Comparison of ENCODE assay signal across 1 cellular context in genomic region chr22:25593323-25593722, GRCh38. TPM values are rescaled to one million over a fixed set of nuclear protein-coding genes. Genes with fewer than 3 reads are reported as not detected.
DNase-seq lines count a peak whose midpoint lies in the region; ATAC-seq lines count a peak whose summit lies in the region.
"Not testable (repeated sequence)": the region's sequence is repeated elsewhere in the genome, so short reads cannot be mapped to it uniquely, and the experiment has no call there.

No MANE protein-coding gene starts in this region.

- peaks cover 12% of the 10 kb centered on the region for H3K4me1 Mint-ChIP-seq in activated T-cell treated with anti-CD3 and anti-CD28 coated beads, Interleukin-2, amount 50 U/mL, for 72 hours (ENCODE audit: low read depth)

- H3K4me3 Mint-ChIP-seq in activated T-cell treated with anti-CD3 and anti-CD28 coated beads, Interleukin-2, amount 50 U/mL, for 72 hours, result not testable (repeated sequence)

- peak overlapping the region; percentile 71 for H3K27ac Mint-ChIP-seq in activated T-cell treated with anti-CD3 and anti-CD28 coated beads, Interleukin-2, amount 50 U/mL, for 72 hours

- not testable (repeated sequence) for ATAC-seq in activated T-cell treated with anti-CD3 and anti-CD28 coated beads, Interleukin-2, amount 50 U/mL, for 72 hours (replicated peaks in 1 of 2)

- H3K9me3 Mint-ChIP-seq in activated T-cell treated with anti-CD3 and anti-CD28 coated beads, Interleukin-2, amount 50 U/mL, for 72 hours, result not testable (repeated sequence)

- H3K36me3 Mint-ChIP-seq in activated T-cell treated with anti-CD3 and anti-CD28 coated beads, Interleukin-2, amount 50 U/mL, for 72 hours (ENCODE audit: insufficient read depth in 2 of 2), result peaks cover 4 to 23% of the 10 kb centered on the region in 2 donors

- not testable (repeated sequence) for H3K27me3 Mint-ChIP-seq in activated T-cell treated with anti-CD3 and anti-CD28 coated beads, Interleukin-2, amount 50 U/mL, for 72 hours (ENCODE audit: low read depth)

- DNase-seq in activated T-cell treated with anti-CD3 and anti-CD28 coated beads, Interleukin-2, amount 50 U/mL, for 72 hours, result not testable (repeated sequence)

RNA-seq across cellular contexts. Expression of gene GRK3, which starts 28.8 kb away (rescaled TPM):
- 10 to 100 TPM; 25.9 to 31.9 TPM for total RNA-seq in activated T-cell treated with anti-CD3 and anti-CD28 coated beads, Interleukin-2, amount 50 U/mL, for 72 hours
